Comparison of ENCODE assay signal across 1 cellular context in genomic region chr1:1973716-1974642, GRCh38.
A peak's percentile ranks its signal among the peaks of the same experiment; 100 is the strongest.
TF ChIP-seq lines count a peak whose summit lies in the region.

No MANE protein-coding gene starts in this region.

TF ChIP-seq in HepG2, 621 proteins besides CTCF, POLR2A, EP300 and RAD21 (continues in another document):
- TF ChIP-seq, protein P1, sequence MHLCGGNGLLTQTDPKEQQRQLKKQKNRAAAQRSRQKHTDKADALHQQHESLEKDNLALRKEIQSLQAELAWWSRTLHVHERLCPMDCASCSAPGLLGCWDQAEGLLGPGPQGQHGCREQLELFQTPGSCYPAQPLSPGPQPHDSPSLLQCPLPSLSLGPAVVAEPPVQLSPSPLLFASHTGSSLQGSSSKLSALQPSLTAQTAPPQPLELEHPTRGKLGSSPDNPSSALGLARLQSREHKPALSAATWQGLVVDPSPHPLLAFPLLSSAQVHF (CRISPR knock-in tag; IDR thresholded peaks at IDR 0.05), result no peak
- 0 out of 2 replicates have a peak, but pooled peaks have one; percentile 39 for TF ChIP-seq ZBTB38 (CRISPR knock-in tag; IDR thresholded peaks at IDR 0.05)
- no peak for TF ChIP-seq AKAP8 (CRISPR knock-in tag; IDR thresholded peaks at IDR 0.05)
- no peak for TF ChIP-seq MYPOP (CRISPR knock-in tag; IDR thresholded peaks at IDR 0.05)
- TF ChIP-seq SP4 (CRISPR knock-in tag; IDR thresholded peaks at IDR 0.05), result no peak
- TF ChIP-seq NFIC (IDR thresholded peaks at IDR 0.05; ENCODE audit: low read length), result no peak
- TF ChIP-seq JUNB (CRISPR knock-in tag; IDR thresholded peaks at IDR 0.05; ENCODE audit: borderline replicate concordance), result no peak
- TF ChIP-seq SP5 (CRISPR knock-in tag; IDR thresholded peaks at IDR 0.05; ENCODE audit: borderline replicate concordance, low read depth), result no peak
- no peak for TF ChIP-seq ZNF30 (CRISPR knock-in tag; IDR thresholded peaks at IDR 0.05)
- TF ChIP-seq GMEB2 (CRISPR knock-in tag; IDR thresholded peaks at IDR 0.05; ENCODE audit: low read depth), result no peak
- TF ChIP-seq HNRNPL (IDR thresholded peaks at IDR 0.05; ENCODE audit: low read depth, low read length), result peak; percentile 56; the same call in 1 of the 2 replicates
- TF ChIP-seq ZNF317 (CRISPR knock-in tag; IDR thresholded peaks at IDR 0.05), result no peak
- no peak for TF ChIP-seq U2AF1 (optimal IDR thresholded peaks at IDR 0.05; ENCODE audit: low read depth, low read length)
- TF ChIP-seq, protein P2, sequence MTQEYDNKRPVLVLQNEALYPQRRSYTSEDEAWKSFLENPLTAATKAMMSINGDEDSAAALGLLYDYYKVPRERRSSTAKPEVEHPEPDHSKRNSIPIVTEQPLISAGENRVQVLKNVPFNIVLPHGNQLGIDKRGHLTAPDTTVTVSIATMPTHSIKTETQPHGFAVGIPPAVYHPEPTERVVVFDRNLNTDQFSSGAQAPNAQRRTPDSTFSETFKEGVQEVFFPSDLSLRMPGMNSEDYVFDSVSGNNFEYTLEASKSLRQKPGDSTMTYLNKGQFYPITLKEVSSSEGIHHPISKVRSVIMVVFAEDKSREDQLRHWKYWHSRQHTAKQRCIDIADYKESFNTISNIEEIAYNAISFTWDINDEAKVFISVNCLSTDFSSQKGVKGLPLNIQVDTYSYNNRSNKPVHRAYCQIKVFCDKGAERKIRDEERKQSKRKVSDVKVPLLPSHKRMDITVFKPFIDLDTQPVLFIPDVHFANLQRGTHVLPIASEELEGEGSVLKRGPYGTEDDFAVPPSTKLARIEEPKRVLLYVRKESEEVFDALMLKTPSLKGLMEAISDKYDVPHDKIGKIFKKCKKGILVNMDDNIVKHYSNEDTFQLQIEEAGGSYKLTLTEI (CRISPR knock-in tag; conservative IDR thresholded peaks at IDR 0.05), result no peak
- no peak for TF ChIP-seq THAP11 (CRISPR knock-in tag; IDR thresholded peaks at IDR 0.05)
- TF ChIP-seq ZNF562 (CRISPR knock-in tag; IDR thresholded peaks at IDR 0.05; ENCODE audit: borderline replicate concordance), result no peak
- TF ChIP-seq ZNF350 (CRISPR knock-in tag; IDR thresholded peaks at IDR 0.05; ENCODE audit: borderline replicate concordance, low read depth), result no peak
- no peak for TF ChIP-seq ZNF232 (CRISPR knock-in tag; IDR thresholded peaks at IDR 0.05; ENCODE audit: borderline replicate concordance)
- no peak for TF ChIP-seq ZNF616 (CRISPR knock-in tag; IDR thresholded peaks at IDR 0.05; ENCODE audit: low read depth)
- TF ChIP-seq ZNF687 (CRISPR knock-in tag; IDR thresholded peaks at IDR 0.05), result peak; percentile 63
- no peak for TF ChIP-seq ZNF709 (CRISPR knock-in tag; IDR thresholded peaks at IDR 0.05)
- TF ChIP-seq HINFP (CRISPR knock-in tag; IDR thresholded peaks at IDR 0.05; ENCODE audit: low read depth), result no peak
- TF ChIP-seq, protein P3, sequence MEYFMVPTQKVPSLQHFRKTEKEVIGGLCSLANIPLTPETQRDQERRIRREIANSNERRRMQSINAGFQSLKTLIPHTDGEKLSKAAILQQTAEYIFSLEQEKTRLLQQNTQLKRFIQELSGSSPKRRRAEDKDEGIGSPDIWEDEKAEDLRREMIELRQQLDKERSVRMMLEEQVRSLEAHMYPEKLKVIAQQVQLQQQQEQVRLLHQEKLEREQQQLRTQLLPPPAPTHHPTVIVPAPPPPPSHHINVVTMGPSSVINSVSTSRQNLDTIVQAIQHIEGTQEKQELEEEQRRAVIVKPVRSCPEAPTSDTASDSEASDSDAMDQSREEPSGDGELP (IDR thresholded peaks at IDR 0.05; ENCODE audit: borderline replicate concordance, low read depth), result no peak
- TF ChIP-seq ZNF33B (CRISPR knock-in tag; IDR thresholded peaks at IDR 0.05), result no peak
- TF ChIP-seq XRCC5 (optimal IDR thresholded peaks at IDR 0.05; ENCODE audit: low read length), result peak; percentile 54
- TF ChIP-seq ONECUT2 (CRISPR knock-in tag; IDR thresholded peaks at IDR 0.05), result no peak
- no peak for TF ChIP-seq MIER2 (CRISPR knock-in tag; IDR thresholded peaks at IDR 0.05)
- 0 out of 2 replicates have a peak, but pooled peaks have one; percentile 42 for TF ChIP-seq ZNF572 (CRISPR knock-in tag; IDR thresholded peaks at IDR 0.05)
- TF ChIP-seq, protein P4, sequence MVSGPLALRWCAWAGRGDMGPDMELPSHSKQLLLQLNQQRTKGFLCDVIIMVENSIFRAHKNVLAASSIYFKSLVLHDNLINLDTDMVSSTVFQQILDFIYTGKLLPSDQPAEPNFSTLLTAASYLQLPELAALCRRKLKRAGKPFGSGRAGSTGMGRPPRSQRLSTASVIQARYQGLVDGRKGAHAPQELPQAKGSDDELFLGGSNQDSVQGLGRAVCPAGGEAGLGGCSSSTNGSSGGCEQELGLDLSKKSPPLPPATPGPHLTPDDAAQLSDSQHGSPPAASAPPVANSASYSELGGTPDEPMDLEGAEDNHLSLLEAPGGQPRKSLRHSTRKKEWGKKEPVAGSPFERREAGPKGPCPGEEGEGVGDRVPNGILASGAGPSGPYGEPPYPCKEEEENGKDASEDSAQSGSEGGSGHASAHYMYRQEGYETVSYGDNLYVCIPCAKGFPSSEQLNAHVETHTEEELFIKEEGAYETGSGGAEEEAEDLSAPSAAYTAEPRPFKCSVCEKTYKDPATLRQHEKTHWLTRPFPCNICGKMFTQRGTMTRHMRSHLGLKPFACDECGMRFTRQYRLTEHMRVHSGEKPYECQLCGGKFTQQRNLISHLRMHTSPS (CRISPR knock-in tag; IDR thresholded peaks at IDR 0.05; ENCODE audit: low read depth), result no peak
- TF ChIP-seq, protein P5, sequence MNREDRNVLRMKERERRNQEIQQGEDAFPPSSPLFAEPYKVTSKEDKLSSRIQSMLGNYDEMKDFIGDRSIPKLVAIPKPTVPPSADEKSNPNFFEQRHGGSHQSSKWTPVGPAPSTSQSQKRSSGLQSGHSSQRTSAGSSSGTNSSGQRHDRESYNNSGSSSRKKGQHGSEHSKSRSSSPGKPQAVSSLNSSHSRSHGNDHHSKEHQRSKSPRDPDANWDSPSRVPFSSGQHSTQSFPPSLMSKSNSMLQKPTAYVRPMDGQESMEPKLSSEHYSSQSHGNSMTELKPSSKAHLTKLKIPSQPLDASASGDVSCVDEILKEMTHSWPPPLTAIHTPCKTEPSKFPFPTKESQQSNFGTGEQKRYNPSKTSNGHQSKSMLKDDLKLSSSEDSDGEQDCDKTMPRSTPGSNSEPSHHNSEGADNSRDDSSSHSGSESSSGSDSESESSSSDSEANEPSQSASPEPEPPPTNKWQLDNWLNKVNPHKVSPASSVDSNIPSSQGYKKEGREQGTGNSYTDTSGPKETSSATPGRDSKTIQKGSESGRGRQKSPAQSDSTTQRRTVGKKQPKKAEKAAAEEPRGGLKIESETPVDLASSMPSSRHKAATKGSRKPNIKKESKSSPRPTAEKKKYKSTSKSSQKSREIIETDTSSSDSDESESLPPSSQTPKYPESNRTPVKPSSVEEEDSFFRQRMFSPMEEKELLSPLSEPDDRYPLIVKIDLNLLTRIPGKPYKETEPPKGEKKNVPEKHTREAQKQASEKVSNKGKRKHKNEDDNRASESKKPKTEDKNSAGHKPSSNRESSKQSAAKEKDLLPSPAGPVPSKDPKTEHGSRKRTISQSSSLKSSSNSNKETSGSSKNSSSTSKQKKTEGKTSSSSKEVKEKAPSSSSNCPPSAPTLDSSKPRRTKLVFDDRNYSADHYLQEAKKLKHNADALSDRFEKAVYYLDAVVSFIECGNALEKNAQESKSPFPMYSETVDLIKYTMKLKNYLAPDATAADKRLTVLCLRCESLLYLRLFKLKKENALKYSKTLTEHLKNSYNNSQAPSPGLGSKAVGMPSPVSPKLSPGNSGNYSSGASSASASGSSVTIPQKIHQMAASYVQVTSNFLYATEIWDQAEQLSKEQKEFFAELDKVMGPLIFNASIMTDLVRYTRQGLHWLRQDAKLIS (CRISPR knock-in tag; IDR thresholded peaks at IDR 0.05), result no peak
- TF ChIP-seq STAG1 (CRISPR knock-in tag; IDR thresholded peaks at IDR 0.05), result peak; percentile 59
- peak; percentile 33; the same call in 1 of the 2 replicates for TF ChIP-seq SPEN (CRISPR knock-in tag; IDR thresholded peaks at IDR 0.05; ENCODE audit: low read depth)
